In genomic region chr5:142931896-142932686, GRCh38 we compare ENCODE assay signal across 25 cellular contexts.
DNase-seq lines count a peak whose midpoint lies in the region; ATAC-seq and TF ChIP-seq lines count a peak whose summit lies in the region.
"Had no signal": no experiment of that assay in that cellular context is flagged by ENCODE, and none has a peak within 500 bp of the region (broad histone marks: within the 10 kb centered on the region; RNA-seq: fewer than 3 reads in every experiment).

No MANE protein-coding gene starts in this region.

- no peak for TF ChIP-seq POLR2A in suprapubic skin (IDR thresholded peaks at IDR 0.05)

- peak overlapping the region; percentile 59 for H3K27ac ChIP-seq in skeletal muscle tissue (ENCODE audit: low read depth, low read length)
- no peak overlapping the region for H3K27ac ChIP-seq in suprapubic skin
- H3K27ac ChIP-seq: dorsolateral prefrontal cortex, epithelial cell of prostate, prostate gland had no signal

- no peaks in the 10 kb centered on the region for H3K9me3 Mint-ChIP-seq in WTC11
- H3K9me3 Mint-ChIP-seq: activated CD8-positive, alpha-beta T cell treated with anti-CD3 and anti-CD28 coated beads for 36 hours had no signal

- H3K9ac ChIP-seq in skeletal muscle tissue (ENCODE audit: low read depth in 1 of 3, low read length in 3 of 3) = no peak overlapping the region
- H3K9ac ChIP-seq: SK-N-SH had no signal

- H3K27me3 ChIP-seq in skeletal muscle tissue (ENCODE audit: control insufficient read depth in 3 of 3, insufficient read depth in 3 of 3, low read length in 3 of 3) = no peaks in the 10 kb centered on the region
- no peaks in the 10 kb centered on the region for H3K27me3 ChIP-seq in suprapubic skin
- H3K27me3 ChIP-seq: BE2C, dorsolateral prefrontal cortex had no signal

- no peak for TF ChIP-seq CTCF in WTC11 (IDR thresholded peaks at IDR 0.05)
- TF ChIP-seq CTCF in GM13976 (IDR thresholded peaks at IDR 0.05; ENCODE audit: borderline replicate concordance, control extremely low read depth, extremely low read depth, insufficient read depth, missing control alignments) = no peak
- TF ChIP-seq CTCF in suprapubic skin (IDR thresholded peaks at IDR 0.05) = no peak

- no peak overlapping the region for H3K4me3 Mint-ChIP-seq in WTC11
- H3K4me3 Mint-ChIP-seq: activated CD8-positive, alpha-beta T cell treated with anti-CD3 and anti-CD28 coated beads for 36 hours had no signal

- CTCF ChIA-PET in WTC11 (lab: Charles Lee) = interaction anchor here (0.9 to 1.6 kb wide), 2 partner anchors 44 to 277 kb away, joined by 3 read pairs; no protein-coding TSS in a partner anchor

- POLR2A ChIA-PET in WTC11 (lab: Charles Lee) = no interaction called here

- peak; percentile 84 for ATAC-seq in WTC11
- ATAC-seq: activated CD8-positive, alpha-beta T cell treated with anti-CD3 and anti-CD28 coated beads for 36 hours; HCT116; left lobe of liver; mucosa of descending colon had no signal

- H3K4me3 ChIP-seq in skeletal muscle tissue (ENCODE audit: low read length in 3 of 3) (no peak overlapping the region), suprapubic skin (no peak overlapping the region)
- H3K4me3 ChIP-seq: dorsolateral prefrontal cortex, mucosa of descending colon, prostate gland had no signal

- H3K4me1 Mint-ChIP-seq in WTC11 = peaks cover 12% of the 10 kb centered on the region

- no peaks in the 10 kb centered on the region for H3K36me3 ChIP-seq in skeletal muscle tissue (ENCODE audit: control insufficient read depth in 3 of 3, insufficient read depth in 3 of 3, low read length in 3 of 3)
- H3K36me3 ChIP-seq in suprapubic skin = no peaks in the 10 kb centered on the region
- H3K36me3 ChIP-seq: BE2C, prostate gland had no signal

- in situ Hi-C loops in GM13976 (cut with MboI; ENCODE audit: low sequenced_read_pairs, unreplicated experiment) = no loop called here

- DNase-seq in NCI-H748 (lab: John Stamatoyannopoulos, UW; ENCODE audit: unreplicated experiment) (peak; percentile 13), NCI-H748 treated with DMSO at 0.1 percent for 48 hours (lab: John Stamatoyannopoulos, UW) (no peak), WTC11 (ENCODE audit: low spot score) (peak; percentile 26), iPS DF 19.7 (ENCODE audit: low read depth, low spot score) (peak; percentile 40), SW480 (ENCODE audit: low spot score) (no peak), GM13976 (ENCODE audit: low spot score) (no peak), suprapubic skin (ENCODE audit: low spot score in 2 of 2) (no peak)
- DNase-seq: activated CD8-positive, alpha-beta T cell treated with anti-CD3 and anti-CD28 coated beads for 36 hours; activated naive CD4-positive, alpha-beta T cell; amygdala; BE2C; Caco-2; caudate nucleus; dorsolateral prefrontal cortex; hypothalamus; mucosa of descending colon; NCI-H2081 treated with DMSO at 0.1 percent for 48 hours; NCI-H774; SK-N-SH; T1000 had no signal

- H3K4me1 ChIP-seq in skeletal muscle tissue (ENCODE audit: control insufficient read depth in 3 of 3, insufficient read depth in 3 of 3, low read length in 3 of 3) = peaks cover 16 to 25% (median 17%) of the 10 kb centered on the region in 3 donors
- H3K4me1 ChIP-seq in suprapubic skin = peaks cover 6% of the 10 kb centered on the region
- H3K4me1 ChIP-seq: Caco-2, prostate gland had no signal

- H3K27me3 Mint-ChIP-seq in WTC11 (ENCODE audit: low read depth) = no peaks in the 10 kb centered on the region
- H3K27me3 Mint-ChIP-seq: activated CD8-positive, alpha-beta T cell treated with anti-CD3 and anti-CD28 coated beads for 36 hours had no signal

- 90% methylated on average over 9 of the region's 9 CpGs for WGBS in suprapubic skin

- H3K27ac Mint-ChIP-seq in WTC11 = no peak overlapping the region
- H3K27ac Mint-ChIP-seq: activated CD8-positive, alpha-beta T cell treated with anti-CD3 and anti-CD28 coated beads for 36 hours had no signal

- H3K36me3 Mint-ChIP-seq in WTC11 = no peaks in the 10 kb centered on the region

- H3K9me3 ChIP-seq in skeletal muscle tissue (ENCODE audit: control insufficient read depth in 3 of 3, low read length in 3 of 3) (no peaks in the 10 kb centered on the region), suprapubic skin (no peaks in the 10 kb centered on the region)
- H3K9me3 ChIP-seq: BE2C, Caco-2, mucosa of descending colon, prostate gland, SK-N-SH had no signal

- no peak for TF ChIP-seq EP300 in suprapubic skin (IDR thresholded peaks at IDR 0.05)

TF ChIP-seq in WTC11, 78 proteins besides CTCF, POLR2A, EP300 and RAD21:
- TF ChIP-seq MXD4 (CRISPR knock-in tag; IDR thresholded peaks at IDR 0.05; ENCODE audit: borderline replicate concordance) = no peak
- no peak for TF ChIP-seq EMX1 (CRISPR knock-in tag; IDR thresholded peaks at IDR 0.05)
- no peak for TF ChIP-seq PREB (CRISPR knock-in tag; IDR thresholded peaks at IDR 0.05; ENCODE audit: borderline replicate concordance)
- no peak for TF ChIP-seq USF1 (CRISPR knock-in tag; IDR thresholded peaks at IDR 0.05)
- no peak for TF ChIP-seq ZBTB21 (CRISPR knock-in tag; IDR thresholded peaks at IDR 0.05; ENCODE audit: borderline replicate concordance)
- TF ChIP-seq NR3C1 (CRISPR knock-in tag; conservative IDR thresholded peaks at IDR 0.05; ENCODE audit: low read depth) = no peak
- no peak for TF ChIP-seq SP1 (CRISPR knock-in tag; conservative IDR thresholded peaks at IDR 0.05)
- TF ChIP-seq FOXJ3 (CRISPR knock-in tag; IDR thresholded peaks at IDR 0.05; ENCODE audit: borderline replicate concordance) = no peak
- no peak for TF ChIP-seq ESRRA (CRISPR knock-in tag; IDR thresholded peaks at IDR 0.05; ENCODE audit: borderline replicate concordance)
- no peak for TF ChIP-seq MLX (CRISPR knock-in tag; IDR thresholded peaks at IDR 0.05)
- no peak for TF ChIP-seq HMGA2 (CRISPR knock-in tag; IDR thresholded peaks at IDR 0.05)
- TF ChIP-seq ZNF121 (CRISPR knock-in tag; IDR thresholded peaks at IDR 0.05) = no peak
- no peak for TF ChIP-seq GTF2I (CRISPR knock-in tag; conservative IDR thresholded peaks at IDR 0.05)

Comparison
In these comparisons a context has a peak if more than half of its experiments do, and no peak if none do; other contexts are left out.
1. DNase-seq: peak in NCI-H748 (single experiment), WTC11 (single experiment) and iPS DF 19.7 (single experiment); none in NCI-H748 treated with DMSO at 0.1 percent for 48 hours (single experiment), SW480 (single experiment), GM13976 (single experiment) and suprapubic skin (0 of 2).